11 cellular contexts compared by ENCODE assay signal in the genomic region with DNA sequence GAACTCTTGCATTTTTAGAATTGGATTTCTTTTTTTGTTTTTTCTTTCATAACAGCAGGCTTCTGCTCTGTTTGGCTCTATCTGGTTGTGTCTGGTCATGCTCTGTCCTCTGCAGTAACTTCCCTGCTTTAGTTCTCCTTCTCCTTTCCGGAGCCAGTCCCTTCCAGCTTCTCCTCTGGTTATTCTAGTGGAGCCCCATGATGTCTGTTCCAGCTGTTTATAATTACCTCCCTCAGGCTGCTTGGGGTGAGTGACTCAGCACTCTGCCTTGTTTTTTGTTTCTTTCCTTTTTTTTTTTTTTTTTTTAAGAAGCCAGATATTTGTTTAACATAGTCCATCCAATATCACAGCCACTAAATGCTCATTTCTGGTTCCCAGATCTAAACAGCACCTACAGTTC.
DNase-seq lines count a peak whose midpoint lies in the region; ATAC-seq, FAIRE-seq and TF ChIP-seq lines count a peak whose summit lies in the region.
"Had no signal": no experiment of that assay in that cellular context is flagged by ENCODE, and none has a peak within 500 bp of the region (broad histone marks: within the 10 kb centered on the region; RNA-seq: fewer than 3 reads in every experiment).

No MANE protein-coding gene starts in this region.

- DNase-seq in AG10803 (ENCODE audit: low read depth) (peak; percentile 94), NCI-H2171 (lab: John Stamatoyannopoulos, UW) (peak; percentile 52), endothelial cell of umbilical vein (ENCODE audit: low read depth, low spot score) (peak; percentile 59), mucosa of descending colon (peak in 1 of 3 donors; percentile 26), NCI-H2107 (lab: John Stamatoyannopoulos, UW) (no peak)
- DNase-seq in activated T-helper 2 cell treated with anti-CD3 and anti-CD28 coated beads, Interferon-gamma antibody, Interleukin-2, Interleukin-4, amounts not matched to agents 10 μg/mL and 5 μg/mL and 100 μg/mL, durations not matched to agents 14 hours and 24 hours and 36 hours (ENCODE audit: low spot score), result no peak
- no peak for DNase-seq in activated CD4-positive, alpha-beta memory T cell treated with anti-CD3 and anti-CD28 coated beads for 36 hours
- DNase-seq: stimulated activated CD4-positive, alpha-beta T cell treated with anti-CD3 and anti-CD28 coated beads, Interleukin-2, amount 100 ng/mL, for 48 hours had no signal

- H3K79me2 ChIP-seq in endothelial cell of umbilical vein (ENCODE audit: control insufficient read depth, insufficient read depth, low read length), result no peaks in the 10 kb centered on the region

- no peaks in the 10 kb centered on the region for H3K36me3 Mint-ChIP-seq in activated T-helper 2 cell treated with anti-CD3 and anti-CD28 coated beads, Interferon-gamma antibody, Interleukin-2, Interleukin-4, amounts not matched to agents 10 μg/mL and 5 μg/mL and 100 μg/mL, durations not matched to agents 14 hours and 24 hours and 36 hours (ENCODE audit: low read depth)
- no peaks in the 10 kb centered on the region for H3K36me3 Mint-ChIP-seq in activated CD4-positive, alpha-beta memory T cell treated with anti-CD3 and anti-CD28 coated beads for 36 hours

- peak overlapping the region; percentile 4 for H3K27ac ChIP-seq in endothelial cell of umbilical vein (ENCODE audit: insufficient read depth, low read depth, low read length)

- H4K20me1 ChIP-seq in endothelial cell of umbilical vein (replicated peaks; ENCODE audit: control insufficient read depth, extremely low read depth, insufficient read depth, low read length), result no peaks in the 10 kb centered on the region

- ATAC-seq in mucosa of descending colon (peak; percentile 57), GM19463 (IDR thresholded peaks at IDR 0.05; ENCODE audit: unreplicated experiment) (no peak)

- intact Hi-C loops in endothelial cell of umbilical vein (cut with micrococcal nuclease), result no loop called here
- intact Hi-C loops in mucosa of descending colon (cut with DNase I, micrococcal nuclease), result no loop called here
- intact Hi-C loops in activated T-helper 2 cell treated with anti-CD3 and anti-CD28 coated beads, Interferon-gamma antibody, Interleukin-2, Interleukin-4, amounts not matched to agents 10 μg/mL and 5 μg/mL and 100 μg/mL, durations not matched to agents 14 hours and 24 hours and 36 hours (cut with micrococcal nuclease), result no loop called here
- intact Hi-C loops in activated CD4-positive, alpha-beta memory T cell treated with anti-CD3 and anti-CD28 coated beads for 36 hours (cut with micrococcal nuclease), result no loop called here

- no peak overlapping the region for H3K4me3 Mint-ChIP-seq in activated T-helper 2 cell treated with anti-CD3 and anti-CD28 coated beads, Interferon-gamma antibody, Interleukin-2, Interleukin-4, amounts not matched to agents 10 μg/mL and 5 μg/mL and 100 μg/mL, durations not matched to agents 14 hours and 24 hours and 36 hours (ENCODE audit: low read depth)
- H3K4me3 Mint-ChIP-seq in activated CD4-positive, alpha-beta memory T cell treated with anti-CD3 and anti-CD28 coated beads for 36 hours, result no peak overlapping the region

- no peak overlapping the region for H3K9ac ChIP-seq in endothelial cell of umbilical vein (replicated peaks; ENCODE audit: extremely low read depth, insufficient read depth, low read length)

- POLR2A ChIA-PET in endothelial cell of umbilical vein (lab: Charles Lee), result no interaction called here
- POLR2A ChIA-PET in activated CD4-positive, alpha-beta memory T cell treated with anti-CD3 and anti-CD28 coated beads for 36 hours (lab: Charles Lee), result no interaction called here

- H3K9me1 ChIP-seq in endothelial cell of umbilical vein (replicated peaks; ENCODE audit: control insufficient read depth, extremely low read depth, insufficient read depth, low read length), result no peaks in the 10 kb centered on the region

- peaks cover 3% of the 10 kb centered on the region for H3K4me1 ChIP-seq in endothelial cell of umbilical vein (ENCODE audit: control insufficient read depth, extremely low read depth, insufficient read depth, low read length)
- no peaks in the 10 kb centered on the region for H3K4me1 ChIP-seq in mucosa of descending colon (ENCODE audit: low read depth)

- no peaks in the 10 kb centered on the region for H3K9me3 Mint-ChIP-seq in activated T-helper 2 cell treated with anti-CD3 and anti-CD28 coated beads, Interferon-gamma antibody, Interleukin-2, Interleukin-4, amounts not matched to agents 10 μg/mL and 5 μg/mL and 100 μg/mL, durations not matched to agents 14 hours and 24 hours and 36 hours
- no peaks in the 10 kb centered on the region for H3K9me3 Mint-ChIP-seq in activated CD4-positive, alpha-beta memory T cell treated with anti-CD3 and anti-CD28 coated beads for 36 hours

- no peak overlapping the region for H3K27ac Mint-ChIP-seq in activated T-helper 2 cell treated with anti-CD3 and anti-CD28 coated beads, Interferon-gamma antibody, Interleukin-2, Interleukin-4, amounts not matched to agents 10 μg/mL and 5 μg/mL and 100 μg/mL, durations not matched to agents 14 hours and 24 hours and 36 hours
- no peak overlapping the region for H3K27ac Mint-ChIP-seq in activated CD4-positive, alpha-beta memory T cell treated with anti-CD3 and anti-CD28 coated beads for 36 hours

- H3K9me3 ChIP-seq in endothelial cell of umbilical vein (replicated peaks; ENCODE audit: control insufficient read depth, insufficient read depth, low read length), result no peaks in the 10 kb centered on the region
- no peaks in the 10 kb centered on the region for H3K9me3 ChIP-seq in mucosa of descending colon

- H2AFZ ChIP-seq in endothelial cell of umbilical vein (ENCODE audit: low read depth, low read length), result peak overlapping the region; percentile 67

- CTCF ChIA-PET in endothelial cell of umbilical vein (lab: Charles Lee), result interaction anchor here (0.9 to 1.7 kb wide), 5 partner anchors 11 to 410 kb away, joined by 3 to 4 read pairs (median 4); a partner anchor contains a TSS
- CTCF ChIA-PET in activated CD4-positive, alpha-beta memory T cell treated with anti-CD3 and anti-CD28 coated beads for 36 hours (lab: Charles Lee), result no interaction called here

- no peaks in the 10 kb centered on the region for H3K27me3 Mint-ChIP-seq in activated T-helper 2 cell treated with anti-CD3 and anti-CD28 coated beads, Interferon-gamma antibody, Interleukin-2, Interleukin-4, amounts not matched to agents 10 μg/mL and 5 μg/mL and 100 μg/mL, durations not matched to agents 14 hours and 24 hours and 36 hours (ENCODE audit: low read depth)
- no peaks in the 10 kb centered on the region for H3K27me3 Mint-ChIP-seq in activated CD4-positive, alpha-beta memory T cell treated with anti-CD3 and anti-CD28 coated beads for 36 hours

- H3K4me1 Mint-ChIP-seq in activated T-helper 2 cell treated with anti-CD3 and anti-CD28 coated beads, Interferon-gamma antibody, Interleukin-2, Interleukin-4, amounts not matched to agents 10 μg/mL and 5 μg/mL and 100 μg/mL, durations not matched to agents 14 hours and 24 hours and 36 hours (ENCODE audit: low read depth), result no peaks in the 10 kb centered on the region
- H3K4me1 Mint-ChIP-seq in activated CD4-positive, alpha-beta memory T cell treated with anti-CD3 and anti-CD28 coated beads for 36 hours (ENCODE audit: low read depth), result no peaks in the 10 kb centered on the region

- dilution Hi-C loops in endothelial cell of umbilical vein (cut with MboI; ENCODE audit: extremely low pct_ligation_motif_present, low sequenced_read_pairs), result no loop called here

- BruUV-seq in endothelial cell of umbilical vein (replicated peaks; lab: Mats Ljungman, UMichigan), result no TSS peak

- H3K27me3 ChIP-seq in endothelial cell of umbilical vein (ENCODE audit: control insufficient read depth in 2 of 2, insufficient read depth in 2 of 2, low read length in 2 of 2), result no peaks in the 10 kb centered on the region

- H3K4me3 ChIP-seq in AG10803 (ENCODE audit: low read length) (no peak overlapping the region), endothelial cell of umbilical vein (replicated peaks in 1 of 3; ENCODE audit: insufficient read depth in 1 of 3, low read depth in 1 of 3, low read length in 3 of 3) (no peak overlapping the region), mucosa of descending colon (no peak overlapping the region)

- TF ChIP-seq POLR2A in endothelial cell of umbilical vein (IDR thresholded peaks at IDR 0.05; ENCODE audit: low read depth, low read length), result no peak

- H3K36me3 ChIP-seq in endothelial cell of umbilical vein (ENCODE audit: control insufficient read depth in 2 of 2, extremely low read depth in 1 of 2, insufficient read depth in 2 of 2, low read length in 2 of 2) (no peaks in the 10 kb centered on the region), mucosa of descending colon (ENCODE audit: low read depth) (no peaks in the 10 kb centered on the region)

- TF ChIP-seq CTCF in AG10803 (conservative IDR thresholded peaks at IDR 0.05; ENCODE audit: low read length) (no peak), endothelial cell of umbilical vein (IDR thresholded peaks at IDR 0.05; ENCODE audit: extremely low read depth in 1 of 2, insufficient read depth in 1 of 2, low read depth in 1 of 2, low read length in 2 of 2) (no peak), mucosa of descending colon (IDR thresholded peaks at IDR 0.05) (no peak)

- FAIRE-seq in endothelial cell of umbilical vein (lab: Jason Lieb, UNC), result peak; percentile 81
- FAIRE-seq: G401.6, TTC549 had no signal

- H3K4me2 ChIP-seq in endothelial cell of umbilical vein (ENCODE audit: insufficient read depth, low read length), result no peak overlapping the region

TF ChIP-seq in endothelial cell of umbilical vein, 7 proteins besides CTCF, POLR2A, EP300 and RAD21:
- no peak for TF ChIP-seq EZH2 (IDR thresholded peaks at IDR 0.05; ENCODE audit: borderline replicate concordance, low read depth, low read length, severe bottlenecking)
- peak; percentile 48 for TF ChIP-seq FOS (IDR thresholded peaks at IDR 0.05; ENCODE audit: borderline replicate concordance, insufficient read depth, low read length)

Comparison
In these comparisons a context has a peak if more than half of its experiments do, and no peak if none do; other contexts are left out.
1. DNase-seq: peak in AG10803 (single experiment), NCI-H2171 (single experiment) and endothelial cell of umbilical vein (single experiment); none in NCI-H2107 (single experiment), activated T-helper 2 cell treated with anti-CD3 and anti-CD28 coated beads, Interferon-gamma antibody, Interleukin-2, Interleukin-4, amounts not matched to agents 10 μg/mL and 5 μg/mL and 100 μg/mL, durations not matched to agents 14 hours and 24 hours and 36 hours (single experiment) and activated CD4-positive, alpha-beta memory T cell treated with anti-CD3 and anti-CD28 coated beads for 36 hours (single experiment).